ENCODE assay signal across 14 cellular contexts in the genomic region with DNA sequence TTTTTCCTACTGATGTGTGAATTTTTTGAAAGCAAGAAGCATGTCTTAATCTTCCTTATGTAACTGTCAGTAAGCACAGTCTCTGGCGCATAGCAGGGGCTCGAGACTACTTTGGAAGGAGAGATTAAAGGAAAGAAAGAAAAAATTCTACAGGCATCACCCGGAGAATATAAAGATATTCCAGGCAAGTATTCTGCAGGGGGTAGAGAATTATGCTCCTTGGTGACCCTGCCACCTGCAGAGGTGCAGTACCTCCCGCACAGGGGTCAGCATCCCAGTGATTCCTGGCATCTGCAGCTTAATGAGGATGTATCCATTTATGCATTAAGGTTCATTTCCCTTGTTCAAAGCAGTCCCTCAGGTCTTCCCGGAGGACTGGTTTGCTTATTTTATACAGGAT.
"Had no signal": no experiment of that assay in that cellular context is flagged by ENCODE, and none has a peak within 500 bp of the region (broad histone marks: within the 10 kb centered on the region; RNA-seq: fewer than 3 reads in every experiment).

No MANE protein-coding gene starts in this region.

- DNase-seq: activated CD4-positive, alpha-beta T cell treated with anti-CD3 and anti-CD28 coated beads for 1 hour; activated CD4-positive, alpha-beta T cell treated with anti-CD3 and anti-CD28 coated beads, Interleukin-2, amount 50 U/mL, for 4 hours; activated naive CD4-positive, alpha-beta T cell treated with anti-CD3 and anti-CD28 coated beads, Interleukin-2, amount 50 U/mL, for 16 hours; colonic mucosa; gastrocnemius medialis; pancreas; spleen; T-helper 1 cell; upper lobe of right lung had no signal

- H3K36me3 Mint-ChIP-seq: natural killer cell treated with Interleukin-12 subunit alpha and Interleukin-12 subunit beta and Interleukin-15 and Interleukin-18, amount 100 ng/mL, for 72 hours had no signal

- H3K9me3 Mint-ChIP-seq: activated T-helper 2 cell treated with anti-CD3 and anti-CD28 coated beads, Interferon-gamma antibody, Interleukin-2, Interleukin-4, amounts not matched to agents 10 μg/mL and 5 μg/mL and 100 μg/mL, durations not matched to agents 14 hours and 24 hours and 36 hours; natural killer cell treated with Interleukin-12 subunit alpha and Interleukin-12 subunit beta and Interleukin-15 and Interleukin-18, amount 100 ng/mL, for 72 hours; stimulated activated naive CD8-positive, alpha-beta T cell treated with anti-CD3 and anti-CD28 coated beads, Interleukin-15, Interleukin-2, amounts not matched to agents 100 ng/mL and 50 ng/mL, for 24 hours had no signal

- ATAC-seq: gastrocnemius medialis; left lobe of liver; natural killer cell treated with Interleukin-12 subunit alpha and Interleukin-12 subunit beta and Interleukin-15 and Interleukin-18, amount 100 ng/mL, for 72 hours; sciatic nerve; upper lobe of right lung had no signal

- H3K27me3 Mint-ChIP-seq: natural killer cell treated with Interleukin-12 subunit alpha and Interleukin-12 subunit beta and Interleukin-15 and Interleukin-18, amount 100 ng/mL, for 72 hours had no signal

- H3K4me3 ChIP-seq: colonic mucosa, gastrocnemius medialis, pancreas, spleen, upper lobe of right lung had no signal

- H3K9me3 ChIP-seq: colonic mucosa, gastrocnemius medialis, pancreas, spleen, upper lobe of right lung had no signal

- H3K27ac ChIP-seq: colonic mucosa, gastrocnemius medialis, pancreas, spleen, upper lobe of right lung had no signal

- H3K36me3 ChIP-seq: colonic mucosa, gastrocnemius medialis, pancreas, spleen, upper lobe of right lung had no signal

- H3K27ac Mint-ChIP-seq: activated T-helper 2 cell treated with anti-CD3 and anti-CD28 coated beads, Interferon-gamma antibody, Interleukin-2, Interleukin-4, amounts not matched to agents 10 μg/mL and 5 μg/mL and 100 μg/mL, durations not matched to agents 14 hours and 24 hours and 36 hours; natural killer cell treated with Interleukin-12 subunit alpha and Interleukin-12 subunit beta and Interleukin-15 and Interleukin-18, amount 100 ng/mL, for 72 hours; stimulated activated naive CD8-positive, alpha-beta T cell treated with anti-CD3 and anti-CD28 coated beads, Interleukin-15, Interleukin-2, amounts not matched to agents 100 ng/mL and 50 ng/mL, for 24 hours had no signal

- H3K4me3 Mint-ChIP-seq: natural killer cell treated with Interleukin-12 subunit alpha and Interleukin-12 subunit beta and Interleukin-15 and Interleukin-18, amount 100 ng/mL, for 72 hours; stimulated activated naive CD8-positive, alpha-beta T cell treated with anti-CD3 and anti-CD28 coated beads, Interleukin-15, Interleukin-2, amounts not matched to agents 100 ng/mL and 50 ng/mL, for 24 hours had no signal

- H3K4me1 ChIP-seq: colonic mucosa, gastrocnemius medialis, spleen, upper lobe of right lung had no signal

- H3K27me3 ChIP-seq: colonic mucosa, gastrocnemius medialis, pancreas, spleen, upper lobe of right lung had no signal
